Comparison of ENCODE assay signal across 17 cellular contexts in genomic region chr5:159082491-159082890, GRCh38. TPM values are rescaled to one million over a fixed set of nuclear protein-coding genes. Genes with fewer than 3 reads are reported as not detected.
DNase-seq lines count a peak whose midpoint lies in the region; ATAC-seq and TF ChIP-seq lines count a peak whose summit lies in the region.
"Had no signal": no experiment of that assay in that cellular context is flagged by ENCODE, and none has a peak within 500 bp of the region (broad histone marks: within the 10 kb centered on the region; RNA-seq: fewer than 3 reads in every experiment).

No MANE protein-coding gene starts in this region.

- H3K27ac ChIP-seq in GM23338 (ENCODE audit: low read depth): no peak overlapping the region
- H3K27ac ChIP-seq: 22Rv1, HL-60 had no signal

- H3F3A ChIP-seq in GM23338 (replicated peaks; ENCODE audit: low read depth): no peaks in the 10 kb centered on the region

- no peaks in the 10 kb centered on the region for H3K36me3 ChIP-seq in GM23338 (ENCODE audit: insufficient read depth)

- no peaks in the 10 kb centered on the region for H3K36me3 Mint-ChIP-seq in GM23338 (ENCODE audit: low read depth)
- no peaks in the 10 kb centered on the region for H3K36me3 Mint-ChIP-seq in WTC11
- peaks cover 51 to 69% of the 10 kb centered on the region in 2 donors for H3K36me3 Mint-ChIP-seq in stimulated activated naive B cell treated with anti-CD40 and anti-IgM and Interleukin-4, amounts not matched to agents 10 μg/mL and 1 μg/mL and 100 μg/mL, for 72 hours
- H3K36me3 Mint-ChIP-seq: CD4-positive, CD25-positive, alpha-beta regulatory T cell had no signal

- H3K4me2 ChIP-seq in GM23338: 0 out of 2 replicates have a peak overlapping the region, but pooled peaks have one; percentile 24

- peak; percentile 10 for DNase-seq in NCI-H1694 treated with DMSO at 0.1 percent for 48 hours (lab: John Stamatoyannopoulos, UW)
- DNase-seq in NCI-H1694 (lab: John Stamatoyannopoulos, UW): no peak
- DNase-seq in GM23338 (ENCODE audit: low spot score): no peak
- no peak for DNase-seq in WTC11 (ENCODE audit: low spot score)
- no peak for DNase-seq in stimulated activated naive B cell treated with anti-CD40 and anti-IgM and Interleukin-4, amounts not matched to agents 10 μg/mL and 1 μg/mL and 100 μg/mL, for 72 hours
- DNase-seq: CD4-positive, CD25-positive, alpha-beta regulatory T cell; DMS153; DMS79 treated with DMSO at 0.1 percent for 48 hours; EL; GDM1 had no signal

- no peak overlapping the region for H2AFZ ChIP-seq in GM23338

- H3K27me3 ChIP-seq in GM23338 (ENCODE audit: insufficient read depth): peaks cover 4% of the 10 kb centered on the region; the same call in 1 of the 2 replicates
- H3K27me3 ChIP-seq: BLaER1 treated with 17β-estradiol and CSF1 and Interleukin-3, amounts not matched to agents 10 nM and 100 nM had no signal

- CTCF ChIA-PET in WTC11 (lab: Charles Lee): no interaction called here

- H3K27ac Mint-ChIP-seq in GM23338 (no peak overlapping the region), WTC11 (no peak overlapping the region)
- peak overlapping the region; percentile 87 for H3K27ac Mint-ChIP-seq in stimulated activated naive B cell treated with anti-CD40 and anti-IgM and Interleukin-4, amounts not matched to agents 10 μg/mL and 1 μg/mL and 100 μg/mL, for 72 hours
- H3K27ac Mint-ChIP-seq: CD4-positive, CD25-positive, alpha-beta regulatory T cell had no signal

- peaks cover 24% of the 10 kb centered on the region for H3K4me1 Mint-ChIP-seq in GM23338
- peaks cover 27% of the 10 kb centered on the region for H3K4me1 Mint-ChIP-seq in WTC11
- H3K4me1 Mint-ChIP-seq in stimulated activated naive B cell treated with anti-CD40 and anti-IgM and Interleukin-4, amounts not matched to agents 10 μg/mL and 1 μg/mL and 100 μg/mL, for 72 hours: peaks cover 36 to 72% of the 10 kb centered on the region in 2 donors
- H3K4me1 Mint-ChIP-seq: CD4-positive, CD25-positive, alpha-beta regulatory T cell had no signal

- no peaks in the 10 kb centered on the region for H3K79me2 ChIP-seq in GM23338 (replicated peaks; ENCODE audit: insufficient read depth)

- no peaks in the 10 kb centered on the region for H3K9me3 Mint-ChIP-seq in GM23338
- no peaks in the 10 kb centered on the region for H3K9me3 Mint-ChIP-seq in WTC11
- H3K9me3 Mint-ChIP-seq in stimulated activated naive B cell treated with anti-CD40 and anti-IgM and Interleukin-4, amounts not matched to agents 10 μg/mL and 1 μg/mL and 100 μg/mL, for 72 hours: peaks cover 0 to 2% of the 10 kb centered on the region in 2 donors

- no peaks in the 10 kb centered on the region for H4K20me1 ChIP-seq in GM23338 (replicated peaks; ENCODE audit: insufficient read depth)

- POLR2A ChIA-PET in WTC11 (lab: Charles Lee): no interaction called here

- no peaks in the 10 kb centered on the region for H3K27me3 Mint-ChIP-seq in GM23338 (ENCODE audit: insufficient read depth, low read depth, poor library complexity)
- peaks cover 19% of the 10 kb centered on the region for H3K27me3 Mint-ChIP-seq in WTC11 (ENCODE audit: low read depth)
- no peaks in the 10 kb centered on the region for H3K27me3 Mint-ChIP-seq in stimulated activated naive B cell treated with anti-CD40 and anti-IgM and Interleukin-4, amounts not matched to agents 10 μg/mL and 1 μg/mL and 100 μg/mL, for 72 hours

- H3K4me3 Mint-ChIP-seq in GM23338: no peak overlapping the region
- no peak overlapping the region for H3K4me3 Mint-ChIP-seq in WTC11
- no peak overlapping the region for H3K4me3 Mint-ChIP-seq in stimulated activated naive B cell treated with anti-CD40 and anti-IgM and Interleukin-4, amounts not matched to agents 10 μg/mL and 1 μg/mL and 100 μg/mL, for 72 hours
- H3K4me3 Mint-ChIP-seq: CD4-positive, CD25-positive, alpha-beta regulatory T cell had no signal

- ATAC-seq in GM23338: peak; percentile 54; the same call in 2 of the 3 replicates
- peak; percentile 73 for ATAC-seq in WTC11
- no peak for ATAC-seq in stimulated activated naive B cell treated with anti-CD40 and anti-IgM and Interleukin-4, amounts not matched to agents 10 μg/mL and 1 μg/mL and 100 μg/mL, for 72 hours (replicated peaks)
- ATAC-seq in HG03571 (IDR thresholded peaks at IDR 0.05; ENCODE audit: unreplicated experiment): no peak
- no peak for ATAC-seq in GM18498 (IDR thresholded peaks at IDR 0.05; ENCODE audit: unreplicated experiment)
- ATAC-seq in GM18867 (IDR thresholded peaks at IDR 0.05; ENCODE audit: unreplicated experiment): no peak
- ATAC-seq: HCT116 had no signal

- no peak overlapping the region for H3K4me3 ChIP-seq in GM23338
- H3K4me3 ChIP-seq: BLaER1 treated with 17β-estradiol and CSF1 and Interleukin-3, amounts not matched to agents 10 nM and 100 nM had no signal

- H3K9me2 ChIP-seq in GM23338 (ENCODE audit: insufficient read depth): no peaks in the 10 kb centered on the region

- peaks cover 20% of the 10 kb centered on the region for H3K4me1 ChIP-seq in GM23338 (ENCODE audit: insufficient read depth)

- no peak for TF ChIP-seq CTCF in GM23338 (conservative IDR thresholded peaks at IDR 0.05; ENCODE audit: low read depth in 2 of 2)
- no peak for TF ChIP-seq CTCF in WTC11 (IDR thresholded peaks at IDR 0.05)

TF ChIP-seq in GM23338, 12 proteins besides CTCF, POLR2A, EP300 and RAD21:
- no peak for TF ChIP-seq ZNF114 (CRISPR knock-in tag; IDR thresholded peaks at IDR 0.05)
- no peak for TF ChIP-seq POLR2AphosphoS5 (IDR thresholded peaks at IDR 0.05; ENCODE audit: low read depth)
TF ChIP-seq in GM23338: peak in this region for 0.

TF ChIP-seq in WTC11, 78 proteins besides CTCF, POLR2A, EP300 and RAD21:
- TF ChIP-seq SP1 (CRISPR knock-in tag; conservative IDR thresholded peaks at IDR 0.05) (no peak), SMAD4 (CRISPR knock-in tag; IDR thresholded peaks at IDR 0.05) (no peak), ZBTB21 (CRISPR knock-in tag; IDR thresholded peaks at IDR 0.05; ENCODE audit: borderline replicate concordance) (no peak), NR2C2 (CRISPR knock-in tag; IDR thresholded peaks at IDR 0.05) (no peak), AFF4 (CRISPR knock-in tag; IDR thresholded peaks at IDR 0.05; ENCODE audit: borderline replicate concordance) (no peak), FOXP1 (CRISPR knock-in tag; IDR thresholded peaks at IDR 0.05; ENCODE audit: borderline replicate concordance) (no peak)
- TF ChIP-seq, protein P1, sequence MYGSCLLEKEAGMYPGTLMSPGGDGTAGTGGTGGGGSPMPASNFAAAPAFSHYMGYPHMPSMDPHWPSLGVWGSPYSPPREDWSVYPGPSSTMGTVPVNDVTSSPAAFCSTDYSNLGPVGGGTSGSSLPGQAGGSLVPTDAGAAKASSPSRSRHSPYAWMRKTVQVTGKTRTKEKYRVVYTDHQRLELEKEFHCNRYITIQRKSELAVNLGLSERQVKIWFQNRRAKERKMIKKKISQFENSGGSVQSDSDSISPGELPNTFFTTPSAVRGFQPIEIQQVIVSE (CRISPR knock-in tag; IDR thresholded peaks at IDR 0.05; ENCODE audit: borderline replicate concordance): no peak
TF ChIP-seq in WTC11: peak in this region for 0.

RNA-seq across cellular contexts. Expression of gene EBF1, which starts 17.2 kb away (rescaled TPM):
- total RNA-seq in GM23338 (2014; rRNA removed; shearing (Covaris generic)): 0.38 TPM in 1 of 2 replicates, not detected in the other
- 0.28 and 0.53 TPM in 2 replicates for polyA plus RNA-seq in GM23338 (2016; fragmentation: Nextera tagmentation; extraction: Ambion mirVana)
- 0.11 to 0.39 TPM (median 0.16 TPM) in 3 replicates for total RNA-seq in WTC11 (2021)

Comparison
In these comparisons a context has a peak if more than half of its experiments do, and no peak if none do; other contexts are left out.
1. ATAC-seq: peak in GM23338 (single experiment) and WTC11 (single experiment); none in stimulated activated naive B cell treated with anti-CD40 and anti-IgM and Interleukin-4, amounts not matched to agents 10 μg/mL and 1 μg/mL and 100 μg/mL, for 72 hours (0 of 2), HG03571 (single experiment), GM18498 (single experiment) and GM18867 (single experiment).